Comparison of ENCODE assay signal across 13 cellular contexts in genomic region chr11:133967599-133968238, GRCh38. TPM values are rescaled to one million over a fixed set of nuclear protein-coding genes. Genes with fewer than 3 reads are reported as not detected.
DNase-seq lines count a peak whose midpoint lies in the region; ATAC-seq and TF ChIP-seq lines count a peak whose summit lies in the region.
"Had no signal": no experiment of that assay in that cellular context is flagged by ENCODE, and none has a peak within 500 bp of the region (broad histone marks: within the 10 kb centered on the region; RNA-seq: fewer than 3 reads in every experiment).

No MANE protein-coding gene starts in this region.

- H3K9me3 Mint-ChIP-seq in CD8-positive, alpha-beta T cell, result no peaks in the 10 kb centered on the region
- H3K9me3 Mint-ChIP-seq in activated naive CD8-positive, alpha-beta T cell treated with anti-CD3 and anti-CD28 coated beads, Interleukin-2, amount 10 ng/mL, durations not matched to agents 7 days and 5 days, result no peaks in the 10 kb centered on the region
- H3K9me3 Mint-ChIP-seq in neural progenitor cell, result no peaks in the 10 kb centered on the region

- no peak for TF ChIP-seq CTCF in CD8-positive, alpha-beta T cell (IDR thresholded peaks at IDR 0.05)
- no peak for TF ChIP-seq CTCF in neural progenitor cell (IDR thresholded peaks at IDR 0.05)

- peak; percentile 24 for ATAC-seq in CD8-positive, alpha-beta T cell
- peak; percentile 41 for ATAC-seq in activated naive CD8-positive, alpha-beta T cell treated with anti-CD3 and anti-CD28 coated beads, Interleukin-2, amount 10 ng/mL, durations not matched to agents 7 days and 5 days (ENCODE audit: low read depth)
- ATAC-seq in HG03280 (IDR thresholded peaks at IDR 0.05; ENCODE audit: unreplicated experiment) (no peak), aorta (ENCODE audit: low FRiP score) (no peak)

- H3K36me3 ChIP-seq in CD8-positive, alpha-beta T cell (ENCODE audit: insufficient read depth, low read length), result no peaks in the 10 kb centered on the region
- no peaks in the 10 kb centered on the region for H3K36me3 ChIP-seq in HUES64 (ENCODE audit: insufficient read depth, low read length)
- no peaks in the 10 kb centered on the region for H3K36me3 ChIP-seq in neural progenitor cell
- no peaks in the 10 kb centered on the region for H3K36me3 ChIP-seq in aorta (ENCODE audit: control insufficient read depth in 1 of 2, insufficient read depth in 2 of 2, low read length in 1 of 2)
- H3K36me3 ChIP-seq: sigmoid colon, tibial artery had no signal

- WGBS in HUES64, result 88% methylated on average over 28 of the region's 28 CpGs
- WGBS in aorta, 2 donors, result 81% methylated on average over 28 of the region's 28 CpGs

- peak overlapping the region; percentile 55 for H3K4me3 ChIP-seq in CD8-positive, alpha-beta T cell (ENCODE audit: low read depth, low read length)
- peak overlapping the region; percentile 19; the same call in 1 of the 2 replicates for H3K4me3 ChIP-seq in HUES64 (ENCODE audit: low read length)
- H3K4me3 ChIP-seq in neural progenitor cell, result no peak overlapping the region
- H3K4me3 ChIP-seq in aorta (ENCODE audit: low read length in 2 of 2), result no peak overlapping the region
- H3K4me3 ChIP-seq: tibial artery had no signal

- H3K4me1 ChIP-seq in CD8-positive, alpha-beta T cell (ENCODE audit: insufficient read depth, low read length), result peaks cover 15% of the 10 kb centered on the region
- no peaks in the 10 kb centered on the region for H3K4me1 ChIP-seq in HUES64 (ENCODE audit: insufficient read depth, low read length)
- peaks cover 10% of the 10 kb centered on the region for H3K4me1 ChIP-seq in neural progenitor cell
- H3K4me1 ChIP-seq in aorta (ENCODE audit: control insufficient read depth in 1 of 2, insufficient read depth in 2 of 2, low read length in 2 of 2), result no peaks in the 10 kb centered on the region

- no peaks in the 10 kb centered on the region for H3K36me3 Mint-ChIP-seq in CD8-positive, alpha-beta T cell
- H3K36me3 Mint-ChIP-seq in activated naive CD8-positive, alpha-beta T cell treated with anti-CD3 and anti-CD28 coated beads, Interleukin-2, amount 10 ng/mL, durations not matched to agents 7 days and 5 days, result no peaks in the 10 kb centered on the region
- no peaks in the 10 kb centered on the region for H3K36me3 Mint-ChIP-seq in neural progenitor cell

- intact Hi-C loops in CD8-positive, alpha-beta T cell (cut with DNase I, micrococcal nuclease), result loop anchor here (1.0 to 5.0 kb wide), 6 partner anchors 10 to 172 kb away; no protein-coding TSS in a partner anchor
- intact Hi-C loops in aorta (cut with DNase I), result loop anchor here in 1 of 2 donors (5.0 kb wide), 1 partner anchor 60 kb away; no protein-coding TSS in a partner anchor

- no peaks in the 10 kb centered on the region for H3K27me3 Mint-ChIP-seq in CD8-positive, alpha-beta T cell (ENCODE audit: low read depth)
- H3K27me3 Mint-ChIP-seq in activated naive CD8-positive, alpha-beta T cell treated with anti-CD3 and anti-CD28 coated beads, Interleukin-2, amount 10 ng/mL, durations not matched to agents 7 days and 5 days, result peaks cover 2% of the 10 kb centered on the region
- H3K27me3 Mint-ChIP-seq in neural progenitor cell (ENCODE audit: insufficient read depth, low read depth), result peaks cover 39% of the 10 kb centered on the region

- H3K27me3 ChIP-seq in CD8-positive, alpha-beta T cell (ENCODE audit: insufficient read depth, low read length), result no peaks in the 10 kb centered on the region
- peaks cover 8% of the 10 kb centered on the region for H3K27me3 ChIP-seq in HUES64 (ENCODE audit: insufficient read depth, low read length)
- peaks cover 43% of the 10 kb centered on the region for H3K27me3 ChIP-seq in neural progenitor cell
- H3K27me3 ChIP-seq in aorta (ENCODE audit: control insufficient read depth in 1 of 2, insufficient read depth in 2 of 2, low read length in 1 of 2), result no peaks in the 10 kb centered on the region
- H3K27me3 ChIP-seq: sigmoid colon had no signal

- no peaks in the 10 kb centered on the region for H3K9me3 ChIP-seq in CD8-positive, alpha-beta T cell (ENCODE audit: low read length)
- H3K9me3 ChIP-seq in HUES64 (ENCODE audit: insufficient read depth, low read depth, low read length) (no peaks in the 10 kb centered on the region), neural progenitor cell (ENCODE audit: low read depth) (no peaks in the 10 kb centered on the region), aorta (ENCODE audit: control insufficient read depth, low read length) (no peaks in the 10 kb centered on the region)
- H3K9me3 ChIP-seq: sigmoid colon, tibial artery had no signal

- H3F3A ChIP-seq in neural progenitor cell (ENCODE audit: low read depth), result no peaks in the 10 kb centered on the region

- H3K27ac Mint-ChIP-seq in CD8-positive, alpha-beta T cell, result peak overlapping the region; percentile 87
- peak overlapping the region; percentile 91 for H3K27ac Mint-ChIP-seq in activated naive CD8-positive, alpha-beta T cell treated with anti-CD3 and anti-CD28 coated beads, Interleukin-2, amount 10 ng/mL, durations not matched to agents 7 days and 5 days
- H3K27ac Mint-ChIP-seq in neural progenitor cell, result no peak overlapping the region

- peak overlapping the region; percentile 26 for H2AFZ ChIP-seq in neural progenitor cell (replicated peaks)

- H3K4me2 ChIP-seq in neural progenitor cell, result peak overlapping the region; percentile 55

- CTCF ChIA-PET in CD8-positive, alpha-beta T cell (lab: Charles Lee), result no interaction called here

- POLR2A ChIA-PET in CD8-positive, alpha-beta T cell (lab: Charles Lee), result no interaction called here
- POLR2A ChIA-PET in activated naive CD8-positive, alpha-beta T cell treated with anti-CD3 and anti-CD28 coated beads, Interleukin-2, amount 10 ng/mL, durations not matched to agents 7 days and 5 days (lab: Charles Lee), result no interaction called here

- H3K4me3 Mint-ChIP-seq in CD8-positive, alpha-beta T cell, result peak overlapping the region; percentile 89
- H3K4me3 Mint-ChIP-seq in activated naive CD8-positive, alpha-beta T cell treated with anti-CD3 and anti-CD28 coated beads, Interleukin-2, amount 10 ng/mL, durations not matched to agents 7 days and 5 days, result peak overlapping the region; percentile 94
- H3K4me3 Mint-ChIP-seq in neural progenitor cell, result peak overlapping the region; percentile 61

- peaks cover 5% of the 10 kb centered on the region for H4K20me1 ChIP-seq in neural progenitor cell (ENCODE audit: low read depth)

- H3K9ac ChIP-seq in HUES64 (ENCODE audit: low read depth, low read length) (no peak overlapping the region), neural progenitor cell (no peak overlapping the region)

- DNase-seq in CD8-positive, alpha-beta T cell, result no peak
- DNase-seq in activated naive CD8-positive, alpha-beta T cell treated with anti-CD3 and anti-CD28 coated beads, Interleukin-2, amount 10 ng/mL, durations not matched to agents 7 days and 5 days, result no peak
- DNase-seq in neural progenitor cell (ENCODE audit: low spot score) (no peak), A172 (ENCODE audit: low spot score) (no peak), midbrain (lab: John Stamatoyannopoulos, UW) (no peak), aorta (no peak)
- DNase-seq: foreskin melanocyte, kidney, NCI-H2227 treated with DMSO at 0.1 percent for 48 hours, tibial artery had no signal

- peak overlapping the region; percentile 50 for H3K27ac ChIP-seq in CD8-positive, alpha-beta T cell (ENCODE audit: low read depth, low read length)
- H3K27ac ChIP-seq in HUES64 (ENCODE audit: low read depth, low read length) (no peak overlapping the region), neural progenitor cell (no peak overlapping the region), aorta (ENCODE audit: low read depth in 1 of 2, low read length in 2 of 2) (no peak overlapping the region)

- H3K4me1 Mint-ChIP-seq in CD8-positive, alpha-beta T cell (ENCODE audit: low read depth), result peaks cover 13% of the 10 kb centered on the region
- peaks cover 14% of the 10 kb centered on the region for H3K4me1 Mint-ChIP-seq in activated naive CD8-positive, alpha-beta T cell treated with anti-CD3 and anti-CD28 coated beads, Interleukin-2, amount 10 ng/mL, durations not matched to agents 7 days and 5 days
- H3K4me1 Mint-ChIP-seq in neural progenitor cell, result peaks cover 16% of the 10 kb centered on the region

- no peaks in the 10 kb centered on the region for H3K79me2 ChIP-seq in neural progenitor cell (ENCODE audit: low read depth)

RNA-seq across cellular contexts. Expression of gene IGSF9B, which starts 11.0 kb away (rescaled TPM):
- total RNA-seq in CD8-positive, alpha-beta T cell, result 10 to 100 TPM; 10.1 to 11.6 TPM
- polyA plus RNA-seq in HUES64 (2013, experiment 1 of 2), result 14.6 TPM
- 15.3 TPM for polyA plus RNA-seq in HUES64 (2013, experiment 2 of 2)
- 10 to 100 TPM; 91.8 to 99.7 TPM for total RNA-seq in activated naive CD8-positive, alpha-beta T cell treated with anti-CD3 and anti-CD28 coated beads, Interleukin-2, amount 10 ng/mL, durations not matched to agents 7 days and 5 days
- total RNA-seq in neural progenitor cell (ENCODE audit: low replicate concordance) (1.3 and 5.4 TPM in 2 replicates), aorta (10 to 100 TPM; 59.7 to 93.9 TPM)
- 0.43 and 0.57 TPM in 2 replicates for total RNA-seq in A172 (2014; rRNA removed; shearing (Covaris generic))
- polyA plus RNA-seq in aorta, result 10 to 100 TPM in 1 of 2 donors, 1 to 10 TPM in 1; 6.5 to 29.7 TPM

Comparison
In these comparisons a context has a peak if more than half of its experiments do, and no peak if none do; other contexts are left out.
1. ATAC-seq: peak in CD8-positive, alpha-beta T cell (single experiment) and activated naive CD8-positive, alpha-beta T cell treated with anti-CD3 and anti-CD28 coated beads, Interleukin-2, amount 10 ng/mL, durations not matched to agents 7 days and 5 days (single experiment); none in HG03280 (single experiment) and aorta (single experiment).
2. H3K4me3 ChIP-seq: peak in CD8-positive, alpha-beta T cell (single experiment) and HUES64 (single experiment); none in neural progenitor cell (single experiment) and aorta (0 of 2).
3. Peak in every context shown above with its lines, with median percentiles within 50 percentile points of each other: H3K4me3 Mint-ChIP-seq.